17 cellular contexts compared by ENCODE assay signal in genomic region chr10:48613015-48613414, GRCh38. TPM values are rescaled to one million over a fixed set of nuclear protein-coding genes. Genes with fewer than 3 reads are reported as not detected.
"Had no signal": no experiment of that assay in that cellular context is flagged by ENCODE, and none has a peak within 500 bp of the region (broad histone marks: within the 10 kb centered on the region; RNA-seq: fewer than 3 reads in every experiment).

No MANE protein-coding gene starts in this region.

- H3K4me1 ChIP-seq: tibial nerve, uterus had no signal

- H3K27ac ChIP-seq: neutrophil, tibial nerve, uterus had no signal

- H3K36me3 ChIP-seq: neutrophil, tibial nerve, uterus had no signal

- H3K4me1 Mint-ChIP-seq: activated CD4-positive, alpha-beta T cell treated with anti-CD3 and anti-CD28 coated beads for 36 hours; brain; central memory CD8-positive, alpha-beta T cell; natural killer cell had no signal

- H3K36me3 Mint-ChIP-seq: brain, natural killer cell had no signal

- H3K4me3 Mint-ChIP-seq: activated CD4-positive, alpha-beta memory T cell treated with anti-CD3 and anti-CD28 coated beads for 36 hours; activated CD4-positive, alpha-beta T cell treated with anti-CD3 and anti-CD28 coated beads for 36 hours; brain; central memory CD8-positive, alpha-beta T cell; natural killer cell had no signal

- DNase-seq: activated CD4-positive, alpha-beta memory T cell treated with anti-CD3 and anti-CD28 coated beads for 36 hours; activated CD4-positive, alpha-beta T cell treated with anti-CD3 and anti-CD28 coated beads for 36 hours; activated effector memory CD4-positive, alpha-beta T cell treated with anti-CD3 and anti-CD28 coated beads, Interleukin-2, amount 50 U/mL, for 16 hours; activated T-cell treated with anti-CD3 and anti-CD28 coated beads, Interleukin-2, amount 50 U/mL, for 48 hours; cortex of kidney; effector CD8-positive, alpha-beta T cell; mammary epithelial cell; natural killer cell; stimulated activated naive CD4-positive, alpha-beta T cell; uterus had no signal

- FAIRE-seq: endothelial cell of umbilical vein, frontal cortex had no signal

- H3K27me3 ChIP-seq: neutrophil, tibial nerve, uterus had no signal

- H3K9me3 ChIP-seq: neutrophil had no signal

- H3K4me3 ChIP-seq: tibial nerve, uterus had no signal

- ATAC-seq: activated CD4-positive, alpha-beta T cell treated with anti-CD3 and anti-CD28 coated beads for 36 hours; activated naive CD4-positive, alpha-beta T cell treated with anti-CD3 and anti-CD28 coated beads, Interleukin-2, amount 50 U/mL, for 72 hours; natural killer cell had no signal

- H3K27ac Mint-ChIP-seq: activated CD4-positive, alpha-beta memory T cell treated with anti-CD3 and anti-CD28 coated beads for 36 hours; activated CD4-positive, alpha-beta T cell treated with anti-CD3 and anti-CD28 coated beads for 36 hours; activated naive CD4-positive, alpha-beta T cell treated with anti-CD3 and anti-CD28 coated beads, Interleukin-2, amount 50 U/mL, for 72 hours; brain; natural killer cell had no signal

RNA-seq across cellular contexts. Expression of gene ARHGAP22, which starts 8.1 kb away (rescaled TPM):
- total RNA-seq: activated CD4-positive, alpha-beta memory T cell treated with anti-CD3 and anti-CD28 coated beads for 36 hours; activated naive CD4-positive, alpha-beta T cell treated with anti-CD3 and anti-CD28 coated beads, Interleukin-2, amount 50 U/mL, for 72 hours had no signal
